20 cellular contexts compared by ENCODE assay signal in genomic region chr20:36070451-36070850, GRCh38.
A peak's percentile ranks its signal among the peaks of the same experiment; 100 is the strongest.
DNase-seq lines count a peak whose midpoint lies in the region; ATAC-seq, FAIRE-seq and TF ChIP-seq lines count a peak whose summit lies in the region.
"Had no signal": no experiment of that assay in that cellular context is flagged by ENCODE, and none has a peak within 500 bp of the region (broad histone marks: within the 10 kb centered on the region; RNA-seq: fewer than 3 reads in every experiment).

No MANE protein-coding gene starts in this region.

- H3K4me1 ChIP-seq in breast epithelium, result no peaks in the 10 kb centered on the region
- H3K4me1 ChIP-seq in HepG2 (ENCODE audit: insufficient read depth, low read length), result peaks cover 39% of the 10 kb centered on the region
- H3K4me1 ChIP-seq: gastrocnemius medialis had no signal

- H3K9me3 ChIP-seq in breast epithelium, result no peaks in the 10 kb centered on the region
- H3K9me3 ChIP-seq in HepG2 (ENCODE audit: low read length), result no peaks in the 10 kb centered on the region
- H3K9me3 ChIP-seq: ascending aorta, gastrocnemius medialis had no signal

- H3K36me3 ChIP-seq in breast epithelium (no peaks in the 10 kb centered on the region), HepG2 (replicated peaks in 1 of 2; ENCODE audit: control insufficient read depth in 1 of 2, insufficient read depth in 2 of 2, low read length in 2 of 2) (no peaks in the 10 kb centered on the region)
- H3K36me3 ChIP-seq: ascending aorta, gastrocnemius medialis had no signal

- in situ Hi-C loops in HepG2 (cut with HindIII; ENCODE audit: extremely low pct_ligation_motif_present, low pct_unique_long_range_greater_than_20kb), result no loop called here

- H3K4me1 Mint-ChIP-seq in MCF 10A (ENCODE audit: insufficient read depth, unreplicated experiment), result no peaks in the 10 kb centered on the region
- peaks cover 9% of the 10 kb centered on the region for H3K4me1 Mint-ChIP-seq in brain
- H3K4me1 Mint-ChIP-seq: naive B cell had no signal

- H2AFZ ChIP-seq in HepG2 (ENCODE audit: low read length), result no peak overlapping the region

- H3K9me3 Mint-ChIP-seq in MCF 10A (ENCODE audit: unreplicated experiment), result peaks cover 7% of the 10 kb centered on the region
- H3K9me3 Mint-ChIP-seq in brain, result peaks cover 0 to 3% (median 0%) of the 10 kb centered on the region in 5 experiments
- H3K9me3 Mint-ChIP-seq: activated T-helper 1 cell treated with anti-CD3 and anti-CD28 coated beads, Interleukin-12 subunit alpha, Interleukin-12 subunit beta, Interleukin-2, Interleukin-4 antibody, amounts not matched to agents 30 ng/mL and 10 ng/mL and 1 ng/mL, durations not matched to agents 14 hours and 24 hours and 36 hours; naive B cell had no signal

- CTCF ChIA-PET in MCF 10A (lab: Yijun Ruan, JAX), result interaction anchor here (0.6 to 1.3 kb wide), 6 partner anchors 10 to 171 kb away, joined by 3 to 5 read pairs (median 3); no protein-coding TSS in a partner anchor
- CTCF ChIA-PET in HepG2 (lab: Yijun Ruan, JAX; ENCODE audit: low intra/inter-chr PET ratio, low total read pairs), result no interaction called here

- intact Hi-C loops in breast epithelium (cut with DNase I; ENCODE audit: low total_unique reads) (no loop called here), MCF 10A (cut with micrococcal nuclease) (no loop called here), HepG2 (cut with micrococcal nuclease; ENCODE audit: unreplicated experiment) (loop anchor here (1.0 kb wide), 1 partner anchor 75 kb away; no protein-coding TSS in a partner anchor)

- no peaks in the 10 kb centered on the region for H4K20me1 ChIP-seq in HepG2 (ENCODE audit: insufficient read depth, low read length)

- peak overlapping the region; percentile 3; the same call in 1 of the 2 replicates for H3K9ac ChIP-seq in HepG2 (ENCODE audit: insufficient read depth, low read depth, low read length)

- WGBS in HepG2 (ENCODE audit: low lambda C conversion rate), result 10% methylated on average over 4 of the region's 8 CpGs

- peak; percentile 76 for FAIRE-seq in HepG2 (lab: Jason Lieb, UNC)
- FAIRE-seq: A204.1, GM18507, kidney had no signal

- DNase-seq in breast epithelium (ENCODE audit: low spot score in 2 of 2), result peak; percentile 56 to 58
- DNase-seq in MCF 10A (ENCODE audit: unreplicated experiment), result no peak
- peak; percentile 78 for DNase-seq in HepG2 (ENCODE audit: low spot score)
- DNase-seq in superior temporal gyrus (ENCODE audit: extremely low spot score), result peak; percentile 14
- DNase-seq in stimulated activated CD4-positive, alpha-beta T cell treated with anti-CD3 and anti-CD28 coated beads, Interleukin-1b, Interleukin-23, amount 100 ng/mL, for 48 hours, result no peak
- no peak for DNase-seq in SW480 (ENCODE audit: low spot score)
- DNase-seq: effector memory CD4-positive, alpha-beta T cell; gastrocnemius medialis; kidney; naive B cell; NCI-H187 treated with DMSO at 0.1 percent for 48 hours; NCI-H774; SHP77 had no signal

- TF ChIP-seq RAD21 in HepG2 (CRISPR knock-in tag; IDR thresholded peaks at IDR 0.05), result no peak

- ATAC-seq in HepG2, result peak; percentile 93
- no peak for ATAC-seq in GM21447 (IDR thresholded peaks at IDR 0.05; ENCODE audit: unreplicated experiment)
- ATAC-seq: gastrocnemius medialis, HCT116 had no signal

- H3K4me2 ChIP-seq in HepG2 (ENCODE audit: low read depth, low read length), result peak overlapping the region; percentile 71

- TF ChIP-seq CTCF in breast epithelium (IDR thresholded peaks at IDR 0.05), result no peak
- no peak for TF ChIP-seq CTCF in MCF 10A (IDR thresholded peaks at IDR 0.05; ENCODE audit: unreplicated experiment)
- no peak for TF ChIP-seq CTCF in brain (conservative IDR thresholded peaks at IDR 0.05)
- TF ChIP-seq CTCF in HepG2 (CRISPR knock-in tag; IDR thresholded peaks at IDR 0.05), result no peak

- POLR2A ChIA-PET in MCF 10A (lab: Yijun Ruan, JAX), result interaction anchor here (0.6 to 3.2 kb wide), 6 partner anchors 9 to 166 kb away, joined by 4 to 29 read pairs (median 6); partner anchors contain the start of gene AAR2
- POLR2A ChIA-PET in HepG2 (lab: Yijun Ruan, JAX), result interaction anchor here (0.7 to 1.5 kb wide), 6 partner anchors 19 to 202 kb away, joined by 3 to 6 read pairs (median 3); partner anchors contain the start of gene SCAND1

- H3K27ac ChIP-seq in breast epithelium (peak overlapping the region; percentile 66 to 71), HepG2 (ENCODE audit: extremely low read length, insufficient read depth, low read length) (no peak overlapping the region)
- H3K27ac ChIP-seq: ascending aorta, gastrocnemius medialis had no signal

- no peak overlapping the region for H3K4me3 Mint-ChIP-seq in MCF 10A (ENCODE audit: unreplicated experiment)
- H3K4me3 Mint-ChIP-seq in brain, result peak overlapping the region in 3 of 5 experiments; percentile 34 to 54 (median 36)
- H3K4me3 Mint-ChIP-seq: activated T-helper 1 cell treated with anti-CD3 and anti-CD28 coated beads, Interleukin-12 subunit alpha, Interleukin-12 subunit beta, Interleukin-2, Interleukin-4 antibody, amounts not matched to agents 30 ng/mL and 10 ng/mL and 1 ng/mL, durations not matched to agents 14 hours and 24 hours and 36 hours had no signal

- peak in 1 of 2 experiments; percentile 50; a peak in 2 of 4 replicates for TF ChIP-seq EP300 in HepG2 (IDR thresholded peaks at IDR 0.05; ENCODE audit: low read depth in 2 of 2, low read length in 2 of 2)
- TF ChIP-seq EP300 in HepG2 (CRISPR knock-in tag; IDR thresholded peaks at IDR 0.05; ENCODE audit: borderline replicate concordance), result no peak

- no peak overlapping the region for H3K27ac Mint-ChIP-seq in MCF 10A (ENCODE audit: low read depth, unreplicated experiment)
- H3K27ac Mint-ChIP-seq in brain, result peak overlapping the region in 4 of 5 experiments; percentile 44 to 72 (median 61)
- H3K27ac Mint-ChIP-seq: activated T-helper 1 cell treated with anti-CD3 and anti-CD28 coated beads, Interleukin-12 subunit alpha, Interleukin-12 subunit beta, Interleukin-2, Interleukin-4 antibody, amounts not matched to agents 30 ng/mL and 10 ng/mL and 1 ng/mL, durations not matched to agents 14 hours and 24 hours and 36 hours had no signal

- TF ChIP-seq POLR2A in breast epithelium (IDR thresholded peaks at IDR 0.05), result no peak
- no peak for TF ChIP-seq POLR2A in HepG2 (IDR thresholded peaks at IDR 0.05; ENCODE audit: insufficient read depth in 1 of 2, low read depth in 2 of 2, low read length in 2 of 2)

- no peak overlapping the region for H3K4me3 ChIP-seq in breast epithelium
- H3K4me3 ChIP-seq in HepG2 (replicated peaks in 1 of 3; ENCODE audit: insufficient read depth in 1 of 3, low read depth in 2 of 3, low read length in 3 of 3), result peak overlapping the region in 1 of 3 experiments; percentile 45; a peak in 1 of 6 replicates
- H3K4me3 ChIP-seq: ascending aorta, gastrocnemius medialis had no signal

- no peaks in the 10 kb centered on the region for H3K27me3 Mint-ChIP-seq in MCF 10A (ENCODE audit: insufficient read depth, unreplicated experiment)
- H3K27me3 Mint-ChIP-seq in brain, result peaks cover 10% of the 10 kb centered on the region

- H3K27me3 ChIP-seq in breast epithelium (no peaks in the 10 kb centered on the region), HepG2 (ENCODE audit: control insufficient read depth in 1 of 2, insufficient read depth in 2 of 2, low read length in 2 of 2) (peaks cover 0 to 4% of the 10 kb centered on the region in 2 experiments; a peak in 2 of 5 replicates)
- H3K27me3 ChIP-seq: ascending aorta, gastrocnemius medialis had no signal

- H3K79me2 ChIP-seq in HepG2 (ENCODE audit: insufficient read depth, low read length), result no peaks in the 10 kb centered on the region

- no TSS peak for BruUV-seq in MCF 10A (replicated peaks; lab: Mats Ljungman, UMichigan)
- BruUV-seq in HepG2 (replicated peaks; lab: Mats Ljungman, UMichigan), result no TSS peak

- H3K36me3 Mint-ChIP-seq in MCF 10A (ENCODE audit: insufficient read depth, unreplicated experiment) (no peaks in the 10 kb centered on the region), brain (no peaks in the 10 kb centered on the region)
- H3K36me3 Mint-ChIP-seq: naive B cell had no signal

TF ChIP-seq in HepG2, 621 proteins besides CTCF, POLR2A, EP300 and RAD21 (continues in another document):
- TF ChIP-seq TSC22D2 (CRISPR knock-in tag; IDR thresholded peaks at IDR 0.05; ENCODE audit: borderline replicate concordance), result no peak
- no peak for TF ChIP-seq MED1 (CRISPR knock-in tag; IDR thresholded peaks at IDR 0.05)
- no peak for TF ChIP-seq KAT7 (CRISPR knock-in tag; IDR thresholded peaks at IDR 0.05; ENCODE audit: borderline replicate concordance)
- no peak for TF ChIP-seq GLMP (CRISPR knock-in tag; IDR thresholded peaks at IDR 0.05; ENCODE audit: borderline replicate concordance)
- no peak for TF ChIP-seq ERF (CRISPR knock-in tag; IDR thresholded peaks at IDR 0.05)
- no peak for TF ChIP-seq MATR3 (CRISPR knock-in tag; IDR thresholded peaks at IDR 0.05)
- TF ChIP-seq ZFP36L2 (CRISPR knock-in tag; IDR thresholded peaks at IDR 0.05), result no peak
- TF ChIP-seq, protein P1, sequence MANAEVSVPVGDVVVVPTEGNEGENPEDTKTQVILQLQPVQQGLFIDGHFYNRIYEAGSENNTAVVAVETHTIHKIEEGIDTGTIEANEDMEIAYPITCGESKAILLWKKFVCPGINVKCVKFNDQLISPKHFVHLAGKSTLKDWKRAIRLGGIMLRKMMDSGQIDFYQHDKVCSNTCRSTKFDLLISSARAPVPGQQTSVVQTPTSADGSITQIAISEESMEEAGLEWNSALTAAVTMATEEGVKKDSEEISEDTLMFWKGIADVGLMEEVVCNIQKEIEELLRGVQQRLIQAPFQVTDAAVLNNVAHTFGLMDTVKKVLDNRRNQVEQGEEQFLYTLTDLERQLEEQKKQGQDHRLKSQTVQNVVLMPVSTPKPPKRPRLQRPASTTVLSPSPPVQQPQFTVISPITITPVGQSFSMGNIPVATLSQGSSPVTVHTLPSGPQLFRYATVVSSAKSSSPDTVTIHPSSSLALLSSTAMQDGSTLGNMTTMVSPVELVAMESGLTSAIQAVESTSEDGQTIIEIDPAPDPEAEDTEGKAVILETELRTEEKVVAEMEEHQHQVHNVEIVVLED (CRISPR knock-in tag; IDR thresholded peaks at IDR 0.05; ENCODE audit: borderline replicate concordance), result no peak

Comparison
In these comparisons a context has a peak if more than half of its experiments do, and no peak if none do; other contexts are left out.
1. DNase-seq: peak in breast epithelium (2 of 2), HepG2 (single experiment) and superior temporal gyrus (single experiment); none in MCF 10A (single experiment), stimulated activated CD4-positive, alpha-beta T cell treated with anti-CD3 and anti-CD28 coated beads, Interleukin-1b, Interleukin-23, amount 100 ng/mL, for 48 hours (single experiment) and SW480 (single experiment).